ENCODE assay signal across 30 cellular contexts in genomic region chr1:34372891-34373290, GRCh38.
"Had no signal": no experiment of that assay in that cellular context is flagged by ENCODE, and none has a peak within 500 bp of the region (broad histone marks: within the 10 kb centered on the region; RNA-seq: fewer than 3 reads in every experiment).

No MANE protein-coding gene starts in this region.

- H3K4me3 ChIP-seq: ovary, psoas muscle, right lobe of liver, sigmoid colon, stomach, thoracic aorta, thyroid gland, tibial nerve, upper lobe of left lung, vagina had no signal

- H3K36me3 Mint-ChIP-seq: natural killer cell treated with Interleukin-12 subunit alpha and Interleukin-12 subunit beta and Interleukin-15 and Interleukin-18, amount 100 ng/mL, for 72 hours; stimulated activated effector memory CD8-positive, alpha-beta T cell treated with anti-CD3 and anti-CD28 coated beads, Interleukin-12 subunit alpha, Interleukin-12 subunit beta, amount 100 ng/mL, for 72 hours; stimulated activated naive B cell treated with anti-CD40 and anti-IgM and Interleukin-4, amounts not matched to agents 10 μg/mL and 1 μg/mL and 100 μg/mL, for 72 hours had no signal

- H3K27ac Mint-ChIP-seq: natural killer cell treated with Interleukin-12 subunit alpha and Interleukin-12 subunit beta and Interleukin-15 and Interleukin-18, amount 100 ng/mL, for 72 hours; nephron progenitor cell; progenitor cell of endocrine pancreas; stimulated activated effector memory CD8-positive, alpha-beta T cell treated with anti-CD3 and anti-CD28 coated beads, Interleukin-12 subunit alpha, Interleukin-12 subunit beta, amount 100 ng/mL, for 72 hours; stimulated activated naive B cell treated with anti-CD40 and anti-IgM and Interleukin-4, amounts not matched to agents 10 μg/mL and 1 μg/mL and 100 μg/mL, for 72 hours; stimulated activated naive CD8-positive, alpha-beta T cell treated with anti-CD3 and anti-CD28 coated beads, Interleukin-15, Interleukin-2, amounts not matched to agents 100 ng/mL and 50 ng/mL, for 24 hours had no signal

- H3K4me3 Mint-ChIP-seq: natural killer cell treated with Interleukin-12 subunit alpha and Interleukin-12 subunit beta and Interleukin-15 and Interleukin-18, amount 100 ng/mL, for 72 hours; nephron progenitor cell; neural crest cell; stimulated activated effector memory CD8-positive, alpha-beta T cell treated with anti-CD3 and anti-CD28 coated beads, Interleukin-12 subunit alpha, Interleukin-12 subunit beta, amount 100 ng/mL, for 72 hours; stimulated activated naive B cell treated with anti-CD40 and anti-IgM and Interleukin-4, amounts not matched to agents 10 μg/mL and 1 μg/mL and 100 μg/mL, for 72 hours; stimulated activated naive CD8-positive, alpha-beta T cell treated with anti-CD3 and anti-CD28 coated beads, Interleukin-15, Interleukin-2, amounts not matched to agents 100 ng/mL and 50 ng/mL, for 24 hours had no signal

- H3K4me1 ChIP-seq: parathyroid adenoma, psoas muscle, right lobe of liver, sigmoid colon, stomach, thyroid gland, tibial nerve, upper lobe of left lung, vagina had no signal

- H3K9me3 Mint-ChIP-seq: natural killer cell treated with Interleukin-12 subunit alpha and Interleukin-12 subunit beta and Interleukin-15 and Interleukin-18, amount 100 ng/mL, for 72 hours; nephron progenitor cell; neural crest cell; stimulated activated effector memory CD8-positive, alpha-beta T cell treated with anti-CD3 and anti-CD28 coated beads, Interleukin-12 subunit alpha, Interleukin-12 subunit beta, amount 100 ng/mL, for 72 hours; stimulated activated naive CD8-positive, alpha-beta T cell treated with anti-CD3 and anti-CD28 coated beads, Interleukin-15, Interleukin-2, amounts not matched to agents 100 ng/mL and 50 ng/mL, for 24 hours had no signal

- DNase-seq: nephron progenitor cell; nucleus accumbens; ovary; posterior cingulate gyrus; psoas muscle; right cardiac atrium; right lobe of liver; sigmoid colon; small intestine; stimulated activated CD4-positive, alpha-beta T cell treated with anti-CD3 and anti-CD28 coated beads, Interleukin-15, amount 100 ng/mL, for 24 hours; stimulated activated CD4-positive, alpha-beta T cell treated with anti-CD3 and anti-CD28 coated beads, Interleukin-2, amount 100 ng/mL, for 24 hours; stimulated activated CD4-positive, alpha-beta T cell treated with anti-CD3 and anti-CD28 coated beads, Interleukin-2, amount 100 ng/mL, for 48 hours; stimulated activated CD4-positive, alpha-beta T cell treated with anti-CD3 and anti-CD28 coated beads, Interleukin-4, amount 100 ng/mL, for 24 hours; stimulated activated naive B cell treated with anti-CD40 and anti-IgM and Interleukin-4, amounts not matched to agents 10 μg/mL and 1 μg/mL and 100 μg/mL, for 72 hours; stimulated activated naive CD4-positive, alpha-beta T cell treated with Interleukin-2 at 50 U/mL for 16 hours; stomach; thyroid gland; trophoblast cell; upper lobe of left lung had no signal

- H3K9ac ChIP-seq: parathyroid adenoma had no signal

- H3K4me1 Mint-ChIP-seq: stimulated activated effector memory CD8-positive, alpha-beta T cell treated with anti-CD3 and anti-CD28 coated beads, Interleukin-12 subunit alpha, Interleukin-12 subunit beta, amount 100 ng/mL, for 72 hours; stimulated activated naive B cell treated with anti-CD40 and anti-IgM and Interleukin-4, amounts not matched to agents 10 μg/mL and 1 μg/mL and 100 μg/mL, for 72 hours had no signal

- H3K27ac ChIP-seq: neutrophil, ovary, parathyroid adenoma, psoas muscle, right lobe of liver, sigmoid colon, stomach, thoracic aorta, thyroid gland, tibial nerve, upper lobe of left lung, vagina had no signal

- H3K9me3 ChIP-seq: neutrophil, ovary, psoas muscle, right lobe of liver, sigmoid colon, stomach, thoracic aorta, thyroid gland, tibial nerve, upper lobe of left lung, vagina had no signal

- FAIRE-seq: small intestine, urothelium cell line had no signal

- H3K36me3 ChIP-seq: neutrophil, ovary, right lobe of liver, sigmoid colon, stomach, thoracic aorta, thyroid gland, tibial nerve, upper lobe of left lung, vagina had no signal
